ENCODE assay signal across 13 cellular contexts in the genomic region with DNA sequence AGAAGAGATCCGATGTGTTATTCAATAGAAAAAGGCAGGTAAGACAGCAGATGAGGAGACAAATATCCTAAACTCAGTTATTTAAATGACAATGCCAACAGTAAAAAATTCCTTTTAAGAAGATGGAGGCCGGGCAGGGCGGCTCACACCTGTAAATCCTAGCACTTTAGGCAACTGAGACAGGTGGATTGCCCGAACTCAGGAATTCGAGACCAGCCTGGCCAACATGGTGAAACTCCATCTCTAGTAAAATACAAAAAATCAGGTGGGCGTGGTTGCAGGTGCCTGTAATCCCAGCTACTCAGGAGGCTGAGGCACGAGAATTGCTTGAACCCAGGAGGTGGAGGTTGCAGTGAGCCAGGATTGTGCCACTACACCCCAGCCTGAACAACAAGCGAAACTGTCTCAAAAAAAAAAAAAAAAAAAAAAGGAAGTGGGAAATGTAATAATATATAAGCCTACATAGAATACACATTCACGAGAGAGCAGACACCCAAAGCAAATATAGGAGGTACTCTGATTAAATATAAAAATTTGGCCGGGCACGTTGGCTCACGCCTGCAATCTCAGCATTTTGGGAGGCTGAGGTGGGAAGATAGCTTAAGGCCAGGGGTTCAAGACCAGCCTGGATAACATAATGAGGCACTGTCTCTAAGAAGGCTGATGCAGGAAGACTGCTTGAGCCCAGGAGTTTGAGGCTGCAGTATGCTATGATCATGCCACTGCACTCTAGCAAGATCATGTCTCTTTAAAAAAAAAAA. TPM values are rescaled to one million over a fixed set of nuclear protein-coding genes. Genes with fewer than 3 reads are reported as not detected.
A peak's percentile ranks its signal among the peaks of the same experiment; 100 is the strongest.
DNase-seq lines count a peak whose midpoint lies in the region; ATAC-seq, FAIRE-seq and TF ChIP-seq lines count a peak whose summit lies in the region.
"Had no signal": no experiment of that assay in that cellular context is flagged by ENCODE, and none has a peak within 500 bp of the region (broad histone marks: within the 10 kb centered on the region; RNA-seq: fewer than 3 reads in every experiment).

No MANE protein-coding gene starts in this region.

- no peak for DNase-seq in right lobe of liver
- no peak for DNase-seq in HepG2 (ENCODE audit: low spot score)
- no peak for DNase-seq in left ventricle myocardium superior
- DNase-seq in stimulated activated CD4-positive, alpha-beta T cell treated with anti-CD3 and anti-CD28 coated beads, Interleukin-15, amount 100 ng/mL, for 24 hours, result no peak
- DNase-seq in GM19240 (ENCODE audit: insufficient read length, low spot score), result no peak
- DNase-seq in PC-3, result no peak
- DNase-seq in cerebellar nuclear complex (lab: John Stamatoyannopoulos, UW), result no peak
- DNase-seq: foreskin fibroblast, H7, NCI-H2227 treated with DMSO at 0.1 percent for 48 hours, spleen had no signal

- H3K4me1 ChIP-seq in right lobe of liver (no peaks in the 10 kb centered on the region), HepG2 (ENCODE audit: insufficient read depth, low read length) (peaks cover 6% of the 10 kb centered on the region; the same call in 1 of the 2 replicates), OCI-LY3 (ENCODE audit: low read length) (peaks cover 37% of the 10 kb centered on the region), PC-3 (ENCODE audit: insufficient read depth, low read length) (no peaks in the 10 kb centered on the region)

- peaks cover 91% of the 10 kb centered on the region for H3K79me2 ChIP-seq in HepG2 (ENCODE audit: insufficient read depth, low read length)
- H3K79me2 ChIP-seq in OCI-LY3 (ENCODE audit: low read length), result peaks cover 62% of the 10 kb centered on the region
- peaks cover 100% of the 10 kb centered on the region for H3K79me2 ChIP-seq in PC-3 (ENCODE audit: low read length)

- TF ChIP-seq EP300 in HepG2 (IDR thresholded peaks at IDR 0.05; ENCODE audit: low read depth in 2 of 2, low read length in 2 of 2) (no peak), HepG2 (CRISPR knock-in tag; IDR thresholded peaks at IDR 0.05; ENCODE audit: borderline replicate concordance) (no peak)

- WGBS in right lobe of liver (ENCODE audit: insufficient coverage, low coverage, low lambda C conversion rate, missing lambda C conversion rate), result 65% methylated on average over 10 of the region's 12 CpGs
- WGBS in HepG2 (ENCODE audit: low lambda C conversion rate), result 94% methylated on average over 12 of the region's 12 CpGs

- H3K9me3 ChIP-seq in right lobe of liver (no peaks in the 10 kb centered on the region), HepG2 (ENCODE audit: low read length) (no peaks in the 10 kb centered on the region), OCI-LY3 (ENCODE audit: insufficient read depth, low read length) (no peaks in the 10 kb centered on the region), PC-3 (ENCODE audit: low read length) (no peaks in the 10 kb centered on the region)
- H3K9me3 ChIP-seq: spleen had no signal

- H3K9me2 ChIP-seq in PC-3 (replicated peaks; ENCODE audit: low read length), result no peaks in the 10 kb centered on the region

- intact Hi-C loops in right lobe of liver (cut with DNase I) (no loop called here), HepG2 (cut with micrococcal nuclease; ENCODE audit: unreplicated experiment) (no loop called here), left ventricle myocardium superior (cut with micrococcal nuclease) (no loop called here), PC-3 (cut with micrococcal nuclease) (no loop called here)

- no peaks in the 10 kb centered on the region for H3K27me3 ChIP-seq in right lobe of liver
- H3K27me3 ChIP-seq in HepG2 (ENCODE audit: control insufficient read depth in 1 of 2, insufficient read depth in 2 of 2, low read length in 2 of 2), result no peaks in the 10 kb centered on the region
- no peaks in the 10 kb centered on the region for H3K27me3 ChIP-seq in OCI-LY3 (ENCODE audit: low read depth, low read length)
- H3K27me3 ChIP-seq in PC-3 (ENCODE audit: low read length), result no peaks in the 10 kb centered on the region
- H3K27me3 ChIP-seq: neural progenitor cell, spleen had no signal

- TF ChIP-seq RAD21 in HepG2 (CRISPR knock-in tag; IDR thresholded peaks at IDR 0.05), result no peak

- H4K20me1 ChIP-seq in HepG2 (ENCODE audit: insufficient read depth, low read length), result peaks cover 17% of the 10 kb centered on the region; the same call in 1 of the 2 replicates
- peaks cover 74% of the 10 kb centered on the region for H4K20me1 ChIP-seq in OCI-LY3 (ENCODE audit: insufficient read depth, low read length)
- peaks cover 56% of the 10 kb centered on the region for H4K20me1 ChIP-seq in PC-3 (ENCODE audit: low read length)

- CTCF ChIA-PET in HepG2 (lab: Yijun Ruan, JAX; ENCODE audit: low intra/inter-chr PET ratio, low total read pairs), result no interaction called here
- CTCF ChIA-PET in PC-3 (lab: Charles Lee), result no interaction called here

- H3K36me3 ChIP-seq in right lobe of liver (no peaks in the 10 kb centered on the region), HepG2 (replicated peaks in 1 of 2; ENCODE audit: control insufficient read depth in 1 of 2, insufficient read depth in 2 of 2, low read length in 2 of 2) (peaks cover 1 to 11% of the 10 kb centered on the region in 2 experiments; a peak in 3 of 5 replicates), OCI-LY3 (replicated peaks; ENCODE audit: low read depth, low read length) (peaks cover 6% of the 10 kb centered on the region), PC-3 (ENCODE audit: low read depth, low read length) (peaks cover 20% of the 10 kb centered on the region)
- H3K36me3 ChIP-seq: neural progenitor cell had no signal

- in situ Hi-C loops in HepG2 (cut with HindIII; ENCODE audit: extremely low pct_ligation_motif_present, low pct_unique_long_range_greater_than_20kb), result no loop called here

- no TSS peak for BruUV-seq in HepG2 (replicated peaks; lab: Mats Ljungman, UMichigan)
- no TSS peak for BruUV-seq in PC-3 (replicated peaks; lab: Mats Ljungman, UMichigan)

- no peak overlapping the region for H3K27ac ChIP-seq in right lobe of liver
- no peak overlapping the region for H3K27ac ChIP-seq in HepG2 (ENCODE audit: extremely low read length, insufficient read depth, low read length)
- H3K27ac ChIP-seq in OCI-LY3 (ENCODE audit: low read length), result peak overlapping the region; percentile 56
- no peak overlapping the region for H3K27ac ChIP-seq in PC-3 (ENCODE audit: low read length)
- H3K27ac ChIP-seq: neural progenitor cell had no signal

- H2AFZ ChIP-seq in HepG2 (ENCODE audit: low read length), result no peak overlapping the region
- H2AFZ ChIP-seq in OCI-LY3 (ENCODE audit: low read depth, low read length), result no peak overlapping the region
- H2AFZ ChIP-seq in PC-3 (ENCODE audit: low read length), result no peak overlapping the region
- H2AFZ ChIP-seq: neural progenitor cell had no signal

- H3K4me2 ChIP-seq in HepG2 (ENCODE audit: low read depth, low read length) (no peak overlapping the region), OCI-LY3 (ENCODE audit: low read length) (peak overlapping the region; percentile 88), PC-3 (ENCODE audit: low read length) (no peak overlapping the region)
- H3K4me2 ChIP-seq: neural progenitor cell had no signal

- FAIRE-seq in HepG2 (lab: Jason Lieb, UNC), result no peak

- H3K9ac ChIP-seq in HepG2 (ENCODE audit: insufficient read depth, low read depth, low read length) (no peak overlapping the region), OCI-LY3 (ENCODE audit: low read length) (peak overlapping the region; percentile 28; the same call in 1 of the 2 replicates), PC-3 (ENCODE audit: low read length) (no peak overlapping the region)
- H3K9ac ChIP-seq: neural progenitor cell had no signal

- TF ChIP-seq CTCF in right lobe of liver (IDR thresholded peaks at IDR 0.05), result no peak
- TF ChIP-seq CTCF in HepG2 (CRISPR knock-in tag; IDR thresholded peaks at IDR 0.05), result no peak
- TF ChIP-seq CTCF in OCI-LY3 (IDR thresholded peaks at IDR 0.05; ENCODE audit: low read depth, low read length), result no peak
- no peak for TF ChIP-seq CTCF in PC-3 (conservative IDR thresholded peaks at IDR 0.05; ENCODE audit: low read depth, low read length)

- H3K4me3 ChIP-seq in right lobe of liver (no peak overlapping the region), HepG2 (replicated peaks in 1 of 3; ENCODE audit: insufficient read depth in 1 of 3, low read depth in 2 of 3, low read length in 3 of 3) (no peak overlapping the region), OCI-LY3 (ENCODE audit: low read length) (peak overlapping the region; percentile 69), PC-3 (ENCODE audit: low read length) (no peak overlapping the region)
- H3K4me3 ChIP-seq: neural progenitor cell, spleen had no signal

- H3F3A ChIP-seq in PC-3 (ENCODE audit: low read length, unreplicated experiment), result no peaks in the 10 kb centered on the region

- ATAC-seq in right lobe of liver (peak in 3 of 4 donors; percentile 16 to 50 (median 18)), HepG2 (no peak), left ventricle myocardium superior (peak; percentile 18), PC-3 (no peak)

- no peak for TF ChIP-seq POLR2A in right lobe of liver (IDR thresholded peaks at IDR 0.05)
- no peak for TF ChIP-seq POLR2A in HepG2 (IDR thresholded peaks at IDR 0.05; ENCODE audit: insufficient read depth in 1 of 2, low read depth in 2 of 2, low read length in 2 of 2)

- POLR2A ChIA-PET in HepG2 (lab: Yijun Ruan, JAX) (interaction anchor here (1.2 kb wide), 1 partner anchor 18 kb away, joined by 3 read pairs; no protein-coding TSS in a partner anchor), PC-3 (lab: Charles Lee; ENCODE audit: unreplicated experiment) (no interaction called here)

RNA-seq across cellular contexts. Expression of a gene that starts 19.0 kb away (rescaled TPM):
- total RNA-seq in right lobe of liver (100 to 1,000 TPM in 1 of 6 experiments, 10 to 100 TPM in 5; 36.6 to 100 (median 57.5) TPM), HepG2 (2016; rRNA removed; fragmentation: Illumina TruSeq; extraction: Trizol) (73.7 and 128 TPM in 2 replicates), left ventricle myocardium superior (68.0 TPM), PC-3 (2014; rRNA removed) (159 and 179 TPM in 2 replicates)
- 21.0 and 28.0 TPM in 2 replicates for total RNA-seq in HepG2 (2016; cell fraction: cytosol; rRNA removed; fragmentation: Illumina TruSeq; extraction: Trizol; ENCODE audit: low read depth)
- 70.7 and 135 TPM in 2 replicates for total RNA-seq in HepG2 (2016; cell fraction: insoluble cytoplasmic fraction; rRNA removed; fragmentation: Illumina TruSeq; extraction: Trizol)
- 29.9 and 30.4 TPM in 2 replicates for total RNA-seq in HepG2 (2016; cell fraction: membrane; rRNA removed; fragmentation: Illumina TruSeq; extraction: Trizol)
- total RNA-seq in HepG2 (2016; cell fraction: nucleus; rRNA removed; fragmentation: Illumina TruSeq; extraction: Trizol), result 66.4 and 67.4 TPM in 2 replicates
- 116 and 131 TPM in 2 replicates for polyA plus RNA-seq in HepG2 (2011; rRNA removed)
- 95.2 and 104 TPM in 2 replicates for polyA plus RNA-seq in HepG2 (2011; cell fraction: cytosol; rRNA removed)
- polyA plus RNA-seq in HepG2 (2011; cell fraction: nucleus; rRNA removed), result 66.8 and 86.4 TPM in 2 replicates
- 68.8 and 74.2 TPM in 2 replicates for polyA plus RNA-seq in HepG2 (2012)
- polyA plus RNA-seq in HepG2 (2016; cell fraction: cytosol; fragmentation: Illumina TruSeq; extraction: Trizol; ENCODE audit: low read depth), result 5.3 and 6.6 TPM in 2 replicates
- 202 and 219 TPM in 2 replicates for polyA plus RNA-seq in HepG2 (2016; cell fraction: insoluble cytoplasmic fraction; fragmentation: Illumina TruSeq; extraction: Trizol; ENCODE audit: low read depth)
- polyA plus RNA-seq in HepG2 (2016; cell fraction: membrane; fragmentation: Illumina TruSeq; extraction: Trizol; ENCODE audit: low read depth), result 17.3 and 18.7 TPM in 2 replicates
- polyA plus RNA-seq in HepG2 (2016; cell fraction: nucleus; fragmentation: Illumina TruSeq; extraction: Trizol; ENCODE audit: insufficient read depth, low read depth), result 93.1 and 94.0 TPM in 2 replicates
- 321 and 493 TPM in 2 replicates for polyA minus RNA-seq in HepG2 (2011; rRNA and poly(A)+ RNA removed; ENCODE audit: low replicate concordance)
- polyA minus RNA-seq in HepG2 (2011; cell fraction: cytosol; rRNA and poly(A)+ RNA removed), result 108 and 148 TPM in 2 replicates
- polyA minus RNA-seq in HepG2 (2011; cell fraction: nucleus; rRNA and poly(A)+ RNA removed), result 132 and 144 TPM in 2 replicates

Comparison
In these comparisons a context has a peak if more than half of its experiments do, and no peak if none do; other contexts are left out.
1. ATAC-seq: peak in right lobe of liver (3 of 4) and left ventricle myocardium superior (single experiment); none in HepG2 (single experiment) and PC-3 (single experiment).